In the genomic region with DNA sequence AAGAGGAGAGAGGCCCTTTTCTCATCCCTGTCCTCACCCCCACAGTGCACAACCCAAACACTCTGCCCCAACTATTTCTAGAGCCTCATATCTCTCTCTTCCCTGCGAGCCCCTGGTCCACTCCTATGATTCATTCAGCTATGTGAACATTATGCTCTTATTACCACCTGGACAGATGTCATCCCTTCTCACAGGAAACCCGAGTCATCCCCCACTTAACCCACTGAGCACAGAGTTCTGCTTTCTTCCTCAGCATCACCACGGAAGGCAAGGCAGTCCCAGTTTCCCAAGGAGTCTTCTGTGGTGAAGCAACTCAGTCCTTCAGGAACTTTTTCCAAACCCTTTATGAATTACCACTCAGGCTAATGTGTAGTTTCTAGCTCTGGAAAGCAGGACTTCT, we compare ENCODE assay signal across 2 cellular contexts.
TF ChIP-seq lines count a peak whose summit lies in the region.

No MANE protein-coding gene starts in this region.

TF ChIP-seq in SK-N-SH, 30 proteins besides CTCF, POLR2A, EP300 and RAD21 (continued from another document):
- no peak for TF ChIP-seq REST (IDR thresholded peaks at IDR 0.05; ENCODE audit: low read depth, low read length)
- TF ChIP-seq RCOR1 (IDR thresholded peaks at IDR 0.05; ENCODE audit: low read length): no peak
- no peak for TF ChIP-seq USF2 (IDR thresholded peaks at IDR 0.05; ENCODE audit: borderline replicate concordance, low read depth, low read length)
- TF ChIP-seq MAX (IDR thresholded peaks at IDR 0.05; ENCODE audit: low read depth): no peak
- TF ChIP-seq FOSL2 (IDR thresholded peaks at IDR 0.05; ENCODE audit: borderline replicate concordance, low read depth): peak; percentile 12; the same call in 1 of the 2 replicates
- no peak for TF ChIP-seq EZH2phosphoT487 (IDR thresholded peaks at IDR 0.05; ENCODE audit: borderline replicate concordance, low read depth)
- TF ChIP-seq RXRA (IDR thresholded peaks at IDR 0.05; ENCODE audit: borderline replicate concordance, low read depth): no peak
TF ChIP-seq in SK-N-SH: peak in this region for 1.

TF ChIP-seq in SK-N-SH treated with all-trans-retinoic acid at 6 μM for 48 hours, 23 proteins besides CTCF, POLR2A, EP300 and RAD21 (continued from another document):
- TF ChIP-seq TSHZ2 (CRISPR knock-in tag; IDR thresholded peaks at IDR 0.05): no peak
- no peak for TF ChIP-seq PATZ1 (CRISPR knock-in tag; IDR thresholded peaks at IDR 0.05; ENCODE audit: borderline replicate concordance)
- TF ChIP-seq PPARA (CRISPR knock-in tag; IDR thresholded peaks at IDR 0.05; ENCODE audit: borderline replicate concordance): no peak
- no peak for TF ChIP-seq ZNF70 (CRISPR knock-in tag; IDR thresholded peaks at IDR 0.05)
- TF ChIP-seq CSDC2 (CRISPR knock-in tag; IDR thresholded peaks at IDR 0.05): no peak
- no peak for TF ChIP-seq OSR1 (CRISPR knock-in tag; IDR thresholded peaks at IDR 0.05)
- TF ChIP-seq GLIS3 (CRISPR knock-in tag; IDR thresholded peaks at IDR 0.05): no peak
- TF ChIP-seq ZNF565 (CRISPR knock-in tag; conservative IDR thresholded peaks at IDR 0.05; ENCODE audit: low read depth): no peak
- no peak for TF ChIP-seq ZC3H10 (CRISPR knock-in tag; IDR thresholded peaks at IDR 0.05)
- no peak for TF ChIP-seq ISL1 (CRISPR knock-in tag; IDR thresholded peaks at IDR 0.05)
- TF ChIP-seq ESRRG (CRISPR knock-in tag; IDR thresholded peaks at IDR 0.05): no peak
- no peak for TF ChIP-seq SNAI2 (CRISPR knock-in tag; IDR thresholded peaks at IDR 0.05)
- TF ChIP-seq RARB (CRISPR knock-in tag; IDR thresholded peaks at IDR 0.05): no peak
- TF ChIP-seq POU6F1 (CRISPR knock-in tag; IDR thresholded peaks at IDR 0.05; ENCODE audit: borderline replicate concordance, low read depth): no peak
